Comparison of ENCODE assay signal across 21 cellular contexts in genomic region chr1:211343607-211344334, GRCh38. TPM values are rescaled to one million over a fixed set of nuclear protein-coding genes. Genes with fewer than 3 reads are reported as not detected.
DNase-seq lines count a peak whose midpoint lies in the region; ATAC-seq, FAIRE-seq and TF ChIP-seq lines count a peak whose summit lies in the region.
"Had no signal": no experiment of that assay in that cellular context is flagged by ENCODE, and none has a peak within 500 bp of the region (broad histone marks: within the 10 kb centered on the region; RNA-seq: fewer than 3 reads in every experiment).

No MANE protein-coding gene starts in this region.

- DNase-seq in activated CD4-positive, CD25-positive, alpha-beta regulatory T cell treated with anti-CD3 and anti-CD28 coated beads, Interleukin-2, amount 50 U/mL, for 72 hours = no peak
- no peak for DNase-seq in brain microvascular endothelial cell
- no peak for DNase-seq in pancreas
- DNase-seq in 8988T = no peak
- DNase-seq in activated effector memory CD4-positive, alpha-beta T cell treated with Interleukin-2 at 50 U/mL for 16 hours = no peak
- no peak for DNase-seq in nucleus accumbens (lab: John Stamatoyannopoulos, UW)
- DNase-seq: activated T-cell treated with anti-CD3 and anti-CD28 coated beads, Interleukin-2, amount 50 U/mL, for 48 hours; glutamatergic neuron; MM.1S; NCI-H2081; sigmoid colon; SK-N-SH; stimulated activated CD4-positive, alpha-beta T cell treated with anti-CD3 and anti-CD28 coated beads, Interleukin-4, amount 100 ng/mL, for 1 hour had no signal

- ATAC-seq in activated CD4-positive, CD25-positive, alpha-beta regulatory T cell treated with anti-CD3 and anti-CD28 coated beads, Interleukin-2, amount 50 U/mL, for 24 hours = peak; percentile 42 to 67
- peak in 3 of 4 donors; percentile 3 to 21 (median 19) for ATAC-seq in pancreas

- in situ Hi-C loops in brain microvascular endothelial cell (cut with HindIII; ENCODE audit: low pct_ligation_motif_present, low sequenced_read_pairs) = no loop called here

- peaks cover 4% of the 10 kb centered on the region for H3K36me3 Mint-ChIP-seq in IgD-negative memory B cell

- H3K9me3 Mint-ChIP-seq in IgD-negative memory B cell = no peaks in the 10 kb centered on the region

- H3K4me1 Mint-ChIP-seq in IgD-negative memory B cell = peaks cover 56 to 76% (median 64%) of the 10 kb centered on the region in 3 donors

- H3K27ac Mint-ChIP-seq in IgD-negative memory B cell = peak overlapping the region; percentile 50 to 95 (median 89)

- no peaks in the 10 kb centered on the region for H3K9me3 ChIP-seq in pancreas
- H3K9me3 ChIP-seq: neutrophil, Peyer's patch, sigmoid colon, SK-N-SH, tibial nerve had no signal

- H3K27ac ChIP-seq in brain microvascular endothelial cell (peak overlapping the region; percentile 56), pancreas (peak overlapping the region in 2 of 4 donors; percentile 13 to 50)
- H3K27ac ChIP-seq: neutrophil, sigmoid colon, tibial nerve had no signal

- FAIRE-seq in pancreas (lab: Jason Lieb, UNC) = no peak
- FAIRE-seq: colon, G401.6, keratinocyte had no signal

- peak overlapping the region in 3 of 4 donors; percentile 55 to 87 (median 76) for H3K4me3 Mint-ChIP-seq in IgD-negative memory B cell

- intact Hi-C loops in pancreas (cut with DNase I) = no loop called here

- TF ChIP-seq CTCF in brain microvascular endothelial cell (IDR thresholded peaks at IDR 0.05; ENCODE audit: low read depth, low read length, missing control alignments) (no peak), pancreas (IDR thresholded peaks at IDR 0.05) (no peak)

- 81 to 86% methylated on average over 6 of the region's 6 CpGs for WGBS in pancreas, 2 donors

- peaks cover 0 to 24% (median 16%) of the 10 kb centered on the region in 3 donors for H3K4me1 ChIP-seq in pancreas

- H3K4me3 ChIP-seq in brain microvascular endothelial cell (ENCODE audit: low read depth, low read length) (no peak overlapping the region), pancreas (no peak overlapping the region)
- H3K4me3 ChIP-seq: Peyer's patch, sigmoid colon, tibial nerve had no signal

- H3K27me3 ChIP-seq in brain microvascular endothelial cell (replicated peaks) = no peaks in the 10 kb centered on the region
- H3K27me3 ChIP-seq in pancreas = no peaks in the 10 kb centered on the region
- H3K27me3 ChIP-seq: neutrophil, Peyer's patch, sigmoid colon, tibial nerve had no signal

- H3K36me3 ChIP-seq in brain microvascular endothelial cell (replicated peaks) = no peaks in the 10 kb centered on the region
- no peaks in the 10 kb centered on the region for H3K36me3 ChIP-seq in pancreas
- H3K36me3 ChIP-seq: neutrophil, Peyer's patch, sigmoid colon, tibial nerve had no signal

- no peaks in the 10 kb centered on the region for H3K27me3 Mint-ChIP-seq in IgD-negative memory B cell

RNA-seq across cellular contexts. Expression of gene TRAF5, which starts 17.1 kb away (rescaled TPM):
- polyA plus RNA-seq in IgD-negative memory B cell (78.6 TPM), pancreas (10 to 100 TPM; 23.8 to 26.6 TPM)
- total RNA-seq in pancreas = 10 to 100 TPM; 14.5 to 26.1 (median 21.3) TPM
